In genomic region chr7:137000621-137001020, GRCh38 we compare ENCODE assay signal across 20 cellular contexts.
"Had no signal": no experiment of that assay in that cellular context is flagged by ENCODE, and none has a peak within 500 bp of the region (broad histone marks: within the 10 kb centered on the region; RNA-seq: fewer than 3 reads in every experiment).

No MANE protein-coding gene starts in this region.

- H3K27ac ChIP-seq: colonic mucosa, esophagus squamous epithelium, left ventricle myocardium inferior, lower lobe of right lung, ovary, suprapubic skin, thyroid gland, upper lobe of right lung, vagina had no signal

- H3K36me3 ChIP-seq: colonic mucosa, esophagus squamous epithelium, gastroesophageal sphincter, left ventricle myocardium inferior, lower lobe of right lung, ovary, suprapubic skin, thyroid gland, upper lobe of right lung, vagina had no signal

- H3K4me3 ChIP-seq: colonic mucosa, esophagus squamous epithelium, gastroesophageal sphincter, left ventricle myocardium inferior, lower lobe of right lung, ovary, smooth muscle cell, suprapubic skin, thyroid gland, upper lobe of right lung, vagina had no signal

- H3K27me3 Mint-ChIP-seq: memory B cell; naive thymus-derived CD4-positive, alpha-beta T cell had no signal

- H3K4me3 Mint-ChIP-seq: memory B cell; naive thymus-derived CD4-positive, alpha-beta T cell; stimulated activated effector memory CD8-positive, alpha-beta T cell treated with anti-CD3 and anti-CD28 coated beads, Interleukin-12 subunit alpha, Interleukin-12 subunit beta, amount 100 ng/mL, for 72 hours had no signal

- H3K9me3 ChIP-seq: colonic mucosa, esophagus squamous epithelium, gastroesophageal sphincter, left ventricle myocardium inferior, lower lobe of right lung, ovary, suprapubic skin, thyroid gland, upper lobe of right lung, vagina had no signal

- H3K4me1 Mint-ChIP-seq: memory B cell; naive thymus-derived CD4-positive, alpha-beta T cell; stimulated activated effector memory CD8-positive, alpha-beta T cell treated with anti-CD3 and anti-CD28 coated beads, Interleukin-12 subunit alpha, Interleukin-12 subunit beta, amount 100 ng/mL, for 72 hours had no signal

- H3K27ac Mint-ChIP-seq: memory B cell; naive thymus-derived CD4-positive, alpha-beta T cell; stimulated activated effector memory CD8-positive, alpha-beta T cell treated with anti-CD3 and anti-CD28 coated beads, Interleukin-12 subunit alpha, Interleukin-12 subunit beta, amount 100 ng/mL, for 72 hours had no signal

- H3K27me3 ChIP-seq: colonic mucosa, esophagus squamous epithelium, gastroesophageal sphincter, ovary, suprapubic skin, thyroid gland, upper lobe of right lung, vagina had no signal

- H3K4me2 ChIP-seq: smooth muscle cell had no signal

- DNase-seq: colonic mucosa; esophagus squamous epithelium; glutamatergic neuron; left ventricle myocardium inferior; lower lobe of right lung; midbrain; naive thymus-derived CD4-positive, alpha-beta T cell; ovary; right cardiac atrium; stimulated activated CD4-positive, alpha-beta T cell treated with anti-CD3 and anti-CD28 coated beads, Interleukin-4, amount 100 ng/mL, for 1 hour; stimulated activated CD8-positive, alpha-beta memory T cell treated with anti-CD3 and anti-CD28 coated beads, Interleukin-4, amount 100 ng/mL, for 48 hours; stimulated activated naive CD8-positive, alpha-beta T cell treated with anti-CD3 and anti-CD28 coated beads, Interleukin-15, Interleukin-2, amounts not matched to agents 100 U/mL and 50 U/mL, for 24 hours; thyroid gland; upper lobe of right lung had no signal

- H3K4me1 ChIP-seq: colonic mucosa, esophagus squamous epithelium, lower lobe of right lung, suprapubic skin, thyroid gland, upper lobe of right lung, vagina had no signal

- H3K36me3 Mint-ChIP-seq: memory B cell; stimulated activated effector memory CD8-positive, alpha-beta T cell treated with anti-CD3 and anti-CD28 coated beads, Interleukin-12 subunit alpha, Interleukin-12 subunit beta, amount 100 ng/mL, for 72 hours had no signal
